8 cellular contexts compared by ENCODE assay signal in genomic region chr16:29809850-29810698, GRCh38. TPM values are rescaled to one million over a fixed set of nuclear protein-coding genes. Genes with fewer than 3 reads are reported as not detected.
DNase-seq lines count a peak whose midpoint lies in the region; ATAC-seq and TF ChIP-seq lines count a peak whose summit lies in the region.

No MANE protein-coding gene starts in this region.

- peak overlapping the region; percentile 5; the same call in 1 of the 2 replicates for H3K4me3 ChIP-seq in AG04450 (ENCODE audit: low read depth, low read length)
- H3K4me3 ChIP-seq in thoracic aorta = peak overlapping the region; percentile 79

- H3K36me3 Mint-ChIP-seq in activated T-helper 2 cell treated with anti-CD3 and anti-CD28 coated beads, Interferon-gamma antibody, Interleukin-2, Interleukin-4, amounts not matched to agents 10 μg/mL and 5 μg/mL and 100 μg/mL, durations not matched to agents 14 hours and 24 hours and 36 hours (ENCODE audit: low read depth) = peaks cover 41% of the 10 kb centered on the region
- H3K36me3 Mint-ChIP-seq in immature natural killer cell = peaks cover 4% of the 10 kb centered on the region in 3 donors

- no peak for ATAC-seq in thoracic aorta (ENCODE audit: insufficient number of reproducible peaks, low FRiP score, low read depth)
- ATAC-seq in HG03342 (IDR thresholded peaks at IDR 0.05; ENCODE audit: unreplicated experiment) = no peak
- ATAC-seq in GM19467 (IDR thresholded peaks at IDR 0.05; ENCODE audit: unreplicated experiment) = no peak
- ATAC-seq in GM21723 (IDR thresholded peaks at IDR 0.05; ENCODE audit: unreplicated experiment) = no peak

- H3K27ac Mint-ChIP-seq in activated T-helper 2 cell treated with anti-CD3 and anti-CD28 coated beads, Interferon-gamma antibody, Interleukin-2, Interleukin-4, amounts not matched to agents 10 μg/mL and 5 μg/mL and 100 μg/mL, durations not matched to agents 14 hours and 24 hours and 36 hours = peak overlapping the region; percentile 60
- H3K27ac Mint-ChIP-seq in immature natural killer cell = peak overlapping the region; percentile 84 to 96 (median 94)

- H3K4me1 Mint-ChIP-seq in activated T-helper 2 cell treated with anti-CD3 and anti-CD28 coated beads, Interferon-gamma antibody, Interleukin-2, Interleukin-4, amounts not matched to agents 10 μg/mL and 5 μg/mL and 100 μg/mL, durations not matched to agents 14 hours and 24 hours and 36 hours (ENCODE audit: low read depth) = peaks cover 40% of the 10 kb centered on the region
- peaks cover 41 to 47% of the 10 kb centered on the region in 2 donors for H3K4me1 Mint-ChIP-seq in immature natural killer cell

- H3K9me3 ChIP-seq in AG04450 (ENCODE audit: control insufficient read depth, insufficient read depth, low read length) (no peaks in the 10 kb centered on the region), thoracic aorta (no peaks in the 10 kb centered on the region)

- peak overlapping the region; percentile 31 for H3K27ac ChIP-seq in AG04450 (ENCODE audit: low read depth, low read length)
- peak overlapping the region; percentile 92 to 96 for H3K27ac ChIP-seq in thoracic aorta

- H3K36me3 ChIP-seq in thoracic aorta = peaks cover 9% of the 10 kb centered on the region

- peak overlapping the region; percentile 76 for H3K4me3 Mint-ChIP-seq in activated T-helper 2 cell treated with anti-CD3 and anti-CD28 coated beads, Interferon-gamma antibody, Interleukin-2, Interleukin-4, amounts not matched to agents 10 μg/mL and 5 μg/mL and 100 μg/mL, durations not matched to agents 14 hours and 24 hours and 36 hours (ENCODE audit: low read depth)
- H3K4me3 Mint-ChIP-seq in immature natural killer cell = peak overlapping the region; percentile 60 to 87 (median 85)

- H3K27me3 ChIP-seq in AG04450 (ENCODE audit: control insufficient read depth, insufficient read depth, low read length) (no peaks in the 10 kb centered on the region), thoracic aorta (replicated peaks; ENCODE audit: insufficient read depth) (no peaks in the 10 kb centered on the region)

- H3K27me3 Mint-ChIP-seq in activated T-helper 2 cell treated with anti-CD3 and anti-CD28 coated beads, Interferon-gamma antibody, Interleukin-2, Interleukin-4, amounts not matched to agents 10 μg/mL and 5 μg/mL and 100 μg/mL, durations not matched to agents 14 hours and 24 hours and 36 hours (ENCODE audit: low read depth) = peaks cover 1% of the 10 kb centered on the region
- peaks cover 32 to 40% (median 40%) of the 10 kb centered on the region in 3 donors for H3K27me3 Mint-ChIP-seq in immature natural killer cell (ENCODE audit: low read depth in 3 of 3)

- CTCF ChIA-PET in AG04450 (lab: Charles Lee) = interaction anchor here (1.0 kb wide), 1 partner anchor 38 kb away, joined by 3 read pairs; no protein-coding TSS in a partner anchor

- TF ChIP-seq CTCF in AG04450 (IDR thresholded peaks at IDR 0.05; ENCODE audit: low read depth, low read length) (no peak), thoracic aorta (IDR thresholded peaks at IDR 0.05) (no peak)

- H3K4me1 ChIP-seq in thoracic aorta (ENCODE audit: control insufficient read depth in 1 of 2, low read depth in 2 of 2) = peaks cover 45 to 70% of the 10 kb centered on the region in 2 donors

- DNase-seq in AG04450 (ENCODE audit: low read depth, low spot score) (no peak), KBM-7 (peak; percentile 74), immature natural killer cell (peak in 1 of 3 donors; percentile 49), thoracic aorta (ENCODE audit: low spot score) (no peak)
- no peak for DNase-seq in activated T-helper 2 cell treated with anti-CD3 and anti-CD28 coated beads, Interferon-gamma antibody, Interleukin-2, Interleukin-4, amounts not matched to agents 10 μg/mL and 5 μg/mL and 100 μg/mL, durations not matched to agents 14 hours and 24 hours and 36 hours (ENCODE audit: low spot score)

- in situ Hi-C loops in KBM-7 (cut with MboI; ENCODE audit: low pct_unique_long_range_greater_than_20kb, low sequenced_read_pairs) = no loop called here

- no peaks in the 10 kb centered on the region for H3K9me3 Mint-ChIP-seq in activated T-helper 2 cell treated with anti-CD3 and anti-CD28 coated beads, Interferon-gamma antibody, Interleukin-2, Interleukin-4, amounts not matched to agents 10 μg/mL and 5 μg/mL and 100 μg/mL, durations not matched to agents 14 hours and 24 hours and 36 hours
- no peaks in the 10 kb centered on the region for H3K9me3 Mint-ChIP-seq in immature natural killer cell

- POLR2A ChIA-PET in AG04450 (lab: Yijun Ruan, JAX) = interaction anchor here (1.1 kb wide), 1 partner anchor 16 kb away, joined by 3 read pairs; no protein-coding TSS in a partner anchor

- intact Hi-C loops in activated T-helper 2 cell treated with anti-CD3 and anti-CD28 coated beads, Interferon-gamma antibody, Interleukin-2, Interleukin-4, amounts not matched to agents 10 μg/mL and 5 μg/mL and 100 μg/mL, durations not matched to agents 14 hours and 24 hours and 36 hours (cut with micrococcal nuclease) = loop anchor here (5.0 to 10.0 kb wide), 4 partner anchors 63 to 565 kb away; partner anchors contain the start of genes C16orf54, MYL11 and TBC1D10B

RNA-seq across cellular contexts. Expression of gene PRRT2, which starts 1.9 kb away (rescaled TPM):
- 5.7 and 6.1 TPM in 2 replicates for polyA plus RNA-seq in AG04450 (2011; rRNA removed)
- 3.6 and 3.7 TPM in 2 replicates for polyA minus RNA-seq in AG04450 (2011; rRNA and poly(A)+ RNA removed)
- 1.8 and 2.0 TPM in 2 replicates for total RNA-seq in activated T-helper 2 cell treated with anti-CD3 and anti-CD28 coated beads, Interferon-gamma antibody, Interleukin-2, Interleukin-4, amounts not matched to agents 10 μg/mL and 5 μg/mL and 100 μg/mL, durations not matched to agents 14 hours and 24 hours and 36 hours
- polyA plus RNA-seq in immature natural killer cell = not detected
- total RNA-seq in thoracic aorta = 10 to 100 TPM; 39.4 to 40.8 TPM

RNA-seq across cellular contexts. Expression of gene MAZ, which starts 3.7 kb away (rescaled TPM):
- 58.4 and 79.6 TPM in 2 replicates for polyA plus RNA-seq in AG04450 (2011; rRNA removed)
- 141 and 195 TPM in 2 replicates for polyA minus RNA-seq in AG04450 (2011; rRNA and poly(A)+ RNA removed)
- total RNA-seq in activated T-helper 2 cell treated with anti-CD3 and anti-CD28 coated beads, Interferon-gamma antibody, Interleukin-2, Interleukin-4, amounts not matched to agents 10 μg/mL and 5 μg/mL and 100 μg/mL, durations not matched to agents 14 hours and 24 hours and 36 hours = 387 and 388 TPM in 2 replicates
- polyA plus RNA-seq in immature natural killer cell = 10 to 100 TPM; 49.2 to 54.8 (median 52.7) TPM
- total RNA-seq in thoracic aorta = 10 to 100 TPM; 73.0 to 99.4 TPM

RNA-seq across cellular contexts. Expression of gene PAGR1, which starts 5.9 kb away (rescaled TPM):
- polyA plus RNA-seq in AG04450 (2011; rRNA removed) (14.3 and 14.5 TPM in 2 replicates), immature natural killer cell (10 to 100 TPM; 44.8 to 55.2 (median 46.1) TPM)
- 2.7 and 4.9 TPM in 2 replicates for polyA minus RNA-seq in AG04450 (2011; rRNA and poly(A)+ RNA removed)
- 27.6 and 29.5 TPM in 2 replicates for total RNA-seq in activated T-helper 2 cell treated with anti-CD3 and anti-CD28 coated beads, Interferon-gamma antibody, Interleukin-2, Interleukin-4, amounts not matched to agents 10 μg/mL and 5 μg/mL and 100 μg/mL, durations not matched to agents 14 hours and 24 hours and 36 hours
- 10 to 100 TPM; 40.8 to 45.2 TPM for total RNA-seq in thoracic aorta

RNA-seq across cellular contexts. Expression of gene MVP, which starts 10.2 kb away (rescaled TPM):
- polyA plus RNA-seq in AG04450 (2011; rRNA removed) (251 and 321 TPM in 2 replicates), immature natural killer cell (100 to 1,000 TPM; 103 to 195 (median 142) TPM)
- polyA minus RNA-seq in AG04450 (2011; rRNA and poly(A)+ RNA removed) = 629 and 988 TPM in 2 replicates
- total RNA-seq in activated T-helper 2 cell treated with anti-CD3 and anti-CD28 coated beads, Interferon-gamma antibody, Interleukin-2, Interleukin-4, amounts not matched to agents 10 μg/mL and 5 μg/mL and 100 μg/mL, durations not matched to agents 14 hours and 24 hours and 36 hours = 130 and 135 TPM in 2 replicates
- total RNA-seq in thoracic aorta = 100 to 1,000 TPM; 175 to 190 TPM

RNA-seq across cellular contexts. Expression of gene KIF22, which starts 19.5 kb away (rescaled TPM):
- polyA plus RNA-seq in AG04450 (2011; rRNA removed) (14.1 and 19.9 TPM in 2 replicates), immature natural killer cell (10 to 100 TPM; 33.1 to 45.2 (median 33.3) TPM)
- 32.2 and 33.5 TPM in 2 replicates for polyA minus RNA-seq in AG04450 (2011; rRNA and poly(A)+ RNA removed)
- 132 and 136 TPM in 2 replicates for total RNA-seq in activated T-helper 2 cell treated with anti-CD3 and anti-CD28 coated beads, Interferon-gamma antibody, Interleukin-2, Interleukin-4, amounts not matched to agents 10 μg/mL and 5 μg/mL and 100 μg/mL, durations not matched to agents 14 hours and 24 hours and 36 hours
- 10 to 100 TPM; 11.4 to 15.2 TPM for total RNA-seq in thoracic aorta

Comparison
In these comparisons a context has a peak if more than half of its experiments do, and no peak if none do; other contexts are left out.
1. RNA of gene PRRT2, which starts 1.9 kb away (total RNA-seq): 39.4 to 40.8 TPM in thoracic aorta; 1.8 to 2.0 TPM in activated T-helper 2 cell treated with anti-CD3 and anti-CD28 coated beads, Interferon-gamma antibody, Interleukin-2, Interleukin-4, amounts not matched to agents 10 μg/mL and 5 μg/mL and 100 μg/mL, durations not matched to agents 14 hours and 24 hours and 36 hours; every median in the first group is over 10 times any median in the second.